9 cellular contexts compared by ENCODE assay signal in genomic region chr21:26966978-26967913, GRCh38. TPM values are rescaled to one million over a fixed set of nuclear protein-coding genes. Genes with fewer than 3 reads are reported as not detected.
DNase-seq lines count a peak whose midpoint lies in the region; ATAC-seq and TF ChIP-seq lines count a peak whose summit lies in the region.
"Had no signal": no experiment of that assay in that cellular context is flagged by ENCODE, and none has a peak within 500 bp of the region (broad histone marks: within the 10 kb centered on the region; RNA-seq: fewer than 3 reads in every experiment).

ADAMTS5 (minus strand) TSS chr21:26967088; CDS start chr21:26966391, 697 bp downstream.

- DNase-seq in NCI-H2227 (lab: John Stamatoyannopoulos, UW; ENCODE audit: unreplicated experiment) = peak; percentile 22
- no peak for DNase-seq in NCI-H2227 treated with DMSO at 0.1 percent for 48 hours (lab: John Stamatoyannopoulos, UW)
- peak; percentile 80 for DNase-seq in SKM-1 treated with dmso at 0.1 percent for 144 hours (lab: John Stamatoyannopoulos, UW; ENCODE audit: unreplicated experiment)
- peak; percentile 58 to 67 for DNase-seq in cardiac muscle cell (ENCODE audit: low read depth in 1 of 2, low spot score in 1 of 2)
- peak; percentile 68 to 80 for DNase-seq in psoas muscle
- DNase-seq in AML-193 (lab: John Stamatoyannopoulos, UW) = no peak
- no peak for DNase-seq in activated naive CD8-positive, alpha-beta T cell treated with anti-CD3 and anti-CD28 coated beads, Interleukin-2, amount 50 U/mL, for 24 hours

- H3K9me3 Mint-ChIP-seq in activated naive CD8-positive, alpha-beta T cell treated with anti-CD3 and anti-CD28 coated beads, Interleukin-2, amount 50 U/mL, for 24 hours = no peaks in the 10 kb centered on the region

- H3K36me3 ChIP-seq in cardiac muscle cell (no peaks in the 10 kb centered on the region), psoas muscle (ENCODE audit: insufficient read depth in 1 of 2, low read depth in 1 of 2) (no peaks in the 10 kb centered on the region)

- H3K4me3 ChIP-seq in cardiac muscle cell (peak within 1 kb of the TSS; percentile 60), psoas muscle (peak within 1 kb of the TSS; percentile 74)

- no peak within 1 kb of the TSS for H3K27ac ChIP-seq in cardiac muscle cell
- H3K27ac ChIP-seq in psoas muscle = peak within 1 kb of the TSS; percentile 68

- ATAC-seq in psoas muscle (peak; percentile 31 to 63 (median 46)), HG02852 (IDR thresholded peaks at IDR 0.05; ENCODE audit: unreplicated experiment) (no peak)
- no peak for ATAC-seq in activated naive CD8-positive, alpha-beta T cell treated with anti-CD3 and anti-CD28 coated beads, Interleukin-2, amount 50 U/mL, for 24 hours

- H3K27me3 Mint-ChIP-seq in activated naive CD8-positive, alpha-beta T cell treated with anti-CD3 and anti-CD28 coated beads, Interleukin-2, amount 50 U/mL, for 24 hours = peaks cover 33% of the 10 kb centered on the region

- H3K36me3 Mint-ChIP-seq in activated naive CD8-positive, alpha-beta T cell treated with anti-CD3 and anti-CD28 coated beads, Interleukin-2, amount 50 U/mL, for 24 hours (ENCODE audit: low read depth) = no peaks in the 10 kb centered on the region

- no peaks in the 10 kb centered on the region for H3K4me1 Mint-ChIP-seq in activated naive CD8-positive, alpha-beta T cell treated with anti-CD3 and anti-CD28 coated beads, Interleukin-2, amount 50 U/mL, for 24 hours
- H3K4me1 Mint-ChIP-seq: B cell had no signal

- H3K4me3 Mint-ChIP-seq in activated naive CD8-positive, alpha-beta T cell treated with anti-CD3 and anti-CD28 coated beads, Interleukin-2, amount 50 U/mL, for 24 hours = no peak within 1 kb of the TSS
- H3K4me3 Mint-ChIP-seq: B cell had no signal

- no peaks in the 10 kb centered on the region for H3K9me3 ChIP-seq in cardiac muscle cell (ENCODE audit: low read depth)
- H3K9me3 ChIP-seq in psoas muscle = no peaks in the 10 kb centered on the region

- TF ChIP-seq CTCF in cardiac muscle cell (IDR thresholded peaks at IDR 0.05; ENCODE audit: low read depth, low read length) (no peak), psoas muscle (IDR thresholded peaks at IDR 0.05) (no peak)

- intact Hi-C loops in psoas muscle (cut with DNase I) = loop anchor here in 1 of 2 donors (10.0 kb wide), 1 partner anchor 598 kb away; no protein-coding TSS in a partner anchor

- 1 to 4% (median 2%) methylated on average over 64 of the region's 64 CpGs for WGBS in psoas muscle, 3 donors

- H3K4me1 ChIP-seq in cardiac muscle cell (ENCODE audit: low read depth) = no peaks in the 10 kb centered on the region
- H3K4me1 ChIP-seq in psoas muscle = no peaks in the 10 kb centered on the region

- no peak within 1 kb of the TSS for H3K27ac Mint-ChIP-seq in activated naive CD8-positive, alpha-beta T cell treated with anti-CD3 and anti-CD28 coated beads, Interleukin-2, amount 50 U/mL, for 24 hours
- H3K27ac Mint-ChIP-seq: B cell had no signal

- peaks cover 84% of the 10 kb centered on the region for H3K27me3 ChIP-seq in cardiac muscle cell
- H3K27me3 ChIP-seq in psoas muscle (ENCODE audit: insufficient read depth in 3 of 3, low read length in 2 of 3) = peaks cover 0 to 53% (median 5%) of the 10 kb centered on the region in 3 donors

RNA-seq across cellular contexts. Expression of gene ADAMTS5, which starts in this region (rescaled TPM):
- total RNA-seq in cardiac muscle cell (0.07 and 0.21 TPM in 2 replicates), psoas muscle (1 to 10 TPM; 2.5 to 4.3 (median 2.9) TPM)
- polyA plus RNA-seq in cardiac muscle cell (0.07 TPM in 1 of 2 replicates, not detected in the other), psoas muscle (1 to 10 TPM in 2 of 3 donors, under 1 TPM in 1; 0.60 to 1.8 (median 1.0) TPM)
- total RNA-seq: B cell had no signal

Comparison
In these comparisons a context has a peak if more than half of its experiments do, and no peak if none do; other contexts are left out.
1. DNase-seq: peak in NCI-H2227 (single experiment), SKM-1 treated with dmso at 0.1 percent for 144 hours (single experiment) and psoas muscle (2 of 2); none in NCI-H2227 treated with DMSO at 0.1 percent for 48 hours (single experiment), AML-193 (0 of 2) and activated naive CD8-positive, alpha-beta T cell treated with anti-CD3 and anti-CD28 coated beads, Interleukin-2, amount 50 U/mL, for 24 hours (single experiment).
2. Peak in DNase-seq and H3K4me3 ChIP-seq in cardiac muscle cell; RNA of the gene not detected or under 1 TPM.
3. ATAC-seq: peak in psoas muscle (4 of 4); none in HG02852 (single experiment) and activated naive CD8-positive, alpha-beta T cell treated with anti-CD3 and anti-CD28 coated beads, Interleukin-2, amount 50 U/mL, for 24 hours (single experiment).